26 cellular contexts compared by ENCODE assay signal in the genomic region with DNA sequence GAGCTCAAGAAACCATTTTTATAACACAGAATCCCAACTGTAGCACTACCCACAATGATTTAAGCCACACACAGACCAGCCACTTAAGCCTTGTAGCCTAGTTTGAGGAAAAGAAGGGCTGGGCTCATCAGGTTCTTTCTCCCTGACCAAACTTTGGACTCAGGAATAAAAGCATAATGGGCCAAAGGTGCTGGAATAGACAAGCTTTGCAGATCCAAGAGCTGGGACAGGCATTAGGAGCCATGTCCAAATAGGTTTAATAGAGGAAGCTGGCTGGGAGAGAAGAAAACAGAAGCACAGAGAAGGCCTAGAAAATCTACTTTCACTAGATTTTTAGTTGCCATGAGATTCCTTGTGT. TPM values are rescaled to one million over a fixed set of nuclear protein-coding genes. Genes with fewer than 3 reads are reported as not detected.
"Had no signal": no experiment of that assay in that cellular context is flagged by ENCODE, and none has a peak within 500 bp of the region (broad histone marks: within the 10 kb centered on the region; RNA-seq: fewer than 3 reads in every experiment).

No MANE protein-coding gene starts in this region.

- H3K27ac ChIP-seq: heart left ventricle, hepatocyte, lower lobe of right lung, neural progenitor cell, parathyroid adenoma, right lobe of liver, stomach, thoracic aorta had no signal

- H3K4me1 ChIP-seq: heart left ventricle, neural progenitor cell, right lobe of liver, stomach had no signal

- H3K27me3 ChIP-seq: heart left ventricle, hepatocyte, neural progenitor cell, right lobe of liver, stomach, tibial nerve, upper lobe of left lung had no signal

- H3K4me3 Mint-ChIP-seq: effector memory CD8-positive, alpha-beta T cell; memory B cell; naive B cell; natural killer cell treated with Interleukin-12 subunit alpha and Interleukin-12 subunit beta and Interleukin-15 and Interleukin-18, amount 100 ng/mL, for 72 hours; neural progenitor cell had no signal

- H3K9me3 ChIP-seq: heart left ventricle, lower lobe of right lung, right lobe of liver, stomach, thoracic aorta, tibial nerve, upper lobe of left lung had no signal

- H3K27me3 Mint-ChIP-seq: effector memory CD8-positive, alpha-beta T cell; memory B cell; naive B cell; natural killer cell treated with Interleukin-12 subunit alpha and Interleukin-12 subunit beta and Interleukin-15 and Interleukin-18, amount 100 ng/mL, for 72 hours; progenitor cell of endocrine pancreas had no signal

- ATAC-seq: effector memory CD8-positive, alpha-beta T cell; heart left ventricle; left cardiac atrium; left ventricle myocardium superior; lower lobe of right lung; natural killer cell treated with Interleukin-12 subunit alpha and Interleukin-12 subunit beta and Interleukin-15 and Interleukin-18, amount 100 ng/mL, for 72 hours; right lobe of liver had no signal

- H3K4me3 ChIP-seq: heart left ventricle, hepatocyte, lower lobe of right lung, neural progenitor cell, right lobe of liver, smooth muscle cell, stomach, thoracic aorta, tibial nerve had no signal

- H3K9me3 Mint-ChIP-seq: effector memory CD8-positive, alpha-beta T cell; memory B cell; naive B cell; natural killer cell treated with Interleukin-12 subunit alpha and Interleukin-12 subunit beta and Interleukin-15 and Interleukin-18, amount 100 ng/mL, for 72 hours; neural progenitor cell had no signal

- H3K27ac Mint-ChIP-seq: memory B cell; natural killer cell treated with Interleukin-12 subunit alpha and Interleukin-12 subunit beta and Interleukin-15 and Interleukin-18, amount 100 ng/mL, for 72 hours; neural progenitor cell; progenitor cell of endocrine pancreas had no signal

- H3K4me1 Mint-ChIP-seq: memory B cell, naive B cell, neural progenitor cell had no signal

- H3K9ac ChIP-seq: neural progenitor cell, parathyroid adenoma had no signal

- DNase-seq: cortex of kidney; effector memory CD8-positive, alpha-beta T cell; heart left ventricle; kidney; left cardiac atrium; left ventricle myocardium superior; lower lobe of right lung; naive B cell; right lobe of liver; stimulated activated CD4-positive, alpha-beta T cell treated with anti-CD3 and anti-CD28 coated beads, Interleukin-12 subunit alpha, Interleukin-12 subunit beta, amount 100 ng/mL, for 4 hours; stimulated activated CD4-positive, alpha-beta T cell treated with anti-CD3 and anti-CD28 coated beads, Interleukin-1b, Interleukin-23, amount 100 ng/mL, for 48 hours; stimulated activated CD4-positive, alpha-beta T cell treated with anti-CD3 and anti-CD28 coated beads, Interleukin-4, amount 100 ng/mL, for 1 hour; stimulated activated CD8-positive, alpha-beta memory T cell treated with anti-CD3 and anti-CD28 coated beads, Interleukin-4, amount 100 ng/mL, for 48 hours; stimulated activated naive CD4-positive, alpha-beta T cell treated with Interleukin-2 at 50 U/mL for 16 hours; stomach; substantia nigra; upper lobe of left lung had no signal

RNA-seq across cellular contexts. Expression of gene FAXDC2, which starts 46.1 kb away (rescaled TPM):
- total RNA-seq: natural killer cell treated with Interleukin-12 subunit alpha and Interleukin-12 subunit beta and Interleukin-15 and Interleukin-18, amount 100 ng/mL, for 72 hours had no signal
